ENCODE assay signal across 1 cellular context in the genomic region with DNA sequence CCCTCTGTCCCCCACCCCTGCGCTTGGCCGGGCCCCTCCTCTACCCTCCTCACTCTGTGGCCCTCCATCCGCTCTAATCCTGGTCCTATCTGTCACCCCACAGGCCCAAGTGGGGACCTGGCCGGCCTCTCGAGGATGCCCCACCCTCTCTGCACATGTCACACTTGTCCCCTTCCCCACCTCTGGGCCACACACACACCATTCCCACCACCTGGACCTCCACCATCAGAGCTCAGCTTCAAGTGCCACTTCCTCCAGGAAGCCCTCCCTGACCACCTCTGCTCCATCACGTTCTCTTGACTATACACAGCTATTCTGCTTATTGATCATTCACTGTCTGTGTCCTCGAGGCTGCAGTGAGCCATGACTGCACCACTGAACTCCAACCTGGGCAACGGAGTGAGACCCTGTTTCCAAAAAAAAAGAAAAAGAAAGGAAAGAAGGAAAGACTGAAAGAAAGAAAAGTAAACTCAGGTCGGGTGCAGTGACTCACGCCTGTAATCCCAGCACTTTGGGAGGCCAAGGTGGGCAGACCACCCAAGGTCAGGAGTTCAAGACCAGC.
TF ChIP-seq lines count a peak whose summit lies in the region.

No MANE protein-coding gene starts in this region.

TF ChIP-seq in K562, 482 proteins besides CTCF, POLR2A, EP300 and RAD21 (continued from another document and continues in another):
- TF ChIP-seq, protein P1, sequence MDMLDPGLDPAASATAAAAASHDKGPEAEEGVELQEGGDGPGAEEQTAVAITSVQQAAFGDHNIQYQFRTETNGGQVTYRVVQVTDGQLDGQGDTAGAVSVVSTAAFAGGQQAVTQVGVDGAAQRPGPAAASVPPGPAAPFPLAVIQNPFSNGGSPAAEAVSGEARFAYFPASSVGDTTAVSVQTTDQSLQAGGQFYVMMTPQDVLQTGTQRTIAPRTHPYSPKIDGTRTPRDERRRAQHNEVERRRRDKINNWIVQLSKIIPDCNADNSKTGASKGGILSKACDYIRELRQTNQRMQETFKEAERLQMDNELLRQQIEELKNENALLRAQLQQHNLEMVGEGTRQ (CRISPR knock-in tag; IDR thresholded peaks at IDR 0.05), result no peak
- TF ChIP-seq FUS (optimal IDR thresholded peaks at IDR 0.05; ENCODE audit: low read depth, low read length) (no peak), YBX1 (IDR thresholded peaks at IDR 0.05) (no peak), ELF2 (CRISPR knock-in tag; IDR thresholded peaks at IDR 0.05) (no peak), PHF20 (IDR thresholded peaks at IDR 0.05; ENCODE audit: partially characterized antibody) (no peak), ADNP (tag; IDR thresholded peaks at IDR 0.05) (0 out of 2 replicates have a peak, but pooled peaks have one; percentile 19), NFIX (CRISPR knock-in tag; IDR thresholded peaks at IDR 0.05; ENCODE audit: low read depth) (no peak), TRIM28 (IDR thresholded peaks at IDR 0.05) (no peak), JUND (IDR thresholded peaks at IDR 0.05; ENCODE audit: borderline replicate concordance, low read depth, low read length) (no peak), JUND (tag; IDR thresholded peaks at IDR 0.05; ENCODE audit: borderline replicate concordance, low read depth, low read length) (no peak), CCAR2 (IDR thresholded peaks at IDR 0.05; ENCODE audit: low read depth, low read length) (no peak), PTBP1 (IDR thresholded peaks at IDR 0.05; ENCODE audit: low read depth, low read length) (0 out of 2 replicates have a peak, but pooled peaks have one; percentile 33), SRSF7 (optimal IDR thresholded peaks at IDR 0.05; ENCODE audit: low read depth, low read length) (no peak), ZNF436 (CRISPR knock-in tag; IDR thresholded peaks at IDR 0.05) (peak; percentile 92), NRF1 (conservative IDR thresholded peaks at IDR 0.05 in 1 of 2, IDR thresholded peaks at IDR 0.05 in 1 of 2) (no peak), FOXK2 (conservative IDR thresholded peaks at IDR 0.05 in 1 of 2, IDR thresholded peaks at IDR 0.05 in 1 of 2; ENCODE audit: low read depth in 2 of 2) (no peak), MEF2A (IDR thresholded peaks at IDR 0.05; ENCODE audit: control insufficient read depth, low read depth, low read length) (no peak), NBN (IDR thresholded peaks at IDR 0.05; ENCODE audit: low read depth) (no peak), ZNF707 (CRISPR knock-in tag; conservative IDR thresholded peaks at IDR 0.05) (no peak), RNF2 (IDR thresholded peaks at IDR 0.05) (no peak), ZFP36 (IDR thresholded peaks at IDR 0.05; ENCODE audit: low read depth, low read length, partially characterized antibody) (peak; percentile 99), RCOR1 (IDR thresholded peaks at IDR 0.05; ENCODE audit: borderline replicate concordance in 1 of 2, low read depth in 2 of 2, low read length in 2 of 2) (peak in 1 of 2 experiments; percentile 32; a peak in 1 of 4 replicates), CBFA2T2 (conservative IDR thresholded peaks at IDR 0.05) (0 out of 2 replicates have a peak, but pooled peaks have one; percentile 0), KDM1A (IDR thresholded peaks at IDR 0.05) (peak; percentile 66 to 81), CBX2 (IDR thresholded peaks at IDR 0.05; ENCODE audit: insufficient read depth, low read length, poor library complexity, severe bottlenecking) (no peak), ZNF347 (CRISPR knock-in tag; IDR thresholded peaks at IDR 0.05; ENCODE audit: low read depth) (no peak), CEBPG (CRISPR knock-in tag; IDR thresholded peaks at IDR 0.05) (no peak), CEBPG (tag; conservative IDR thresholded peaks at IDR 0.05 in 1 of 2, IDR thresholded peaks at IDR 0.05 in 1 of 2) (no peak), LARP7 (IDR thresholded peaks at IDR 0.05) (no peak), NELFE (IDR thresholded peaks at IDR 0.05; ENCODE audit: insufficient read depth, insufficient read length) (no peak), PHB2 (IDR thresholded peaks at IDR 0.05; ENCODE audit: low read depth) (no peak), MEIS2 (IDR thresholded peaks at IDR 0.05; ENCODE audit: partially characterized antibody) (no peak), SNRNP70 (optimal IDR thresholded peaks at IDR 0.05; ENCODE audit: low read depth, low read length) (no peak), ZNF121 (CRISPR knock-in tag; conservative IDR thresholded peaks at IDR 0.05) (peak; percentile 63; the same call in 1 of the 2 replicates), RAD51 (IDR thresholded peaks at IDR 0.05; ENCODE audit: borderline replicate concordance, low read depth) (no peak)
- TF ChIP-seq, protein P2, sequence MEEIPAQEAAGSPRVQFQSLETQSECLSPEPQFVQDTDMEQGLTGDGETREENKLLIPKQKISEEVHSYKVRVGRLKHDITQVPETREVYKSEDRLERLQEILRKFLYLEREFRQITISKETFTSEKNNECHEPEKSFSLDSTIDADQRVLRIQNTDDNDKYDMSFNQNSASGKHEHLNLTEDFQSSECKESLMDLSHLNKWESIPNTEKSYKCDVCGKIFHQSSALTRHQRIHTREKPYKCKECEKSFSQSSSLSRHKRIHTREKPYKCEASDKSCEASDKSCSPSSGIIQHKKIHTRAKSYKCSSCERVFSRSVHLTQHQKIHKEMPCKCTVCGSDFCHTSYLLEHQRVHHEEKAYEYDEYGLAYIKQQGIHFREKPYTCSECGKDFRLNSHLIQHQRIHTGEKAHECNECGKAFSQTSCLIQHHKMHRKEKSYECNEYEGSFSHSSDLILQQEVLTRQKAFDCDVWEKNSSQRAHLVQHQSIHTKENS (CRISPR knock-in tag; IDR thresholded peaks at IDR 0.05), result no peak
- TF ChIP-seq, protein P3, sequence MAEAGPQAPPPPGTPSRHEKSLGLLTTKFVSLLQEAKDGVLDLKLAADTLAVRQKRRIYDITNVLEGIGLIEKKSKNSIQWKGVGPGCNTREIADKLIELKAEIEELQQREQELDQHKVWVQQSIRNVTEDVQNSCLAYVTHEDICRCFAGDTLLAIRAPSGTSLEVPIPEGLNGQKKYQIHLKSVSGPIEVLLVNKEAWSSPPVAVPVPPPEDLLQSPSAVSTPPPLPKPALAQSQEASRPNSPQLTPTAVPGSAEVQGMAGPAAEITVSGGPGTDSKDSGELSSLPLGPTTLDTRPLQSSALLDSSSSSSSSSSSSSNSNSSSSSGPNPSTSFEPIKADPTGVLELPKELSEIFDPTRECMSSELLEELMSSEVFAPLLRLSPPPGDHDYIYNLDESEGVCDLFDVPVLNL (CRISPR knock-in tag; IDR thresholded peaks at IDR 0.05; ENCODE audit: low read depth), result no peak
- TF ChIP-seq, protein P4, sequence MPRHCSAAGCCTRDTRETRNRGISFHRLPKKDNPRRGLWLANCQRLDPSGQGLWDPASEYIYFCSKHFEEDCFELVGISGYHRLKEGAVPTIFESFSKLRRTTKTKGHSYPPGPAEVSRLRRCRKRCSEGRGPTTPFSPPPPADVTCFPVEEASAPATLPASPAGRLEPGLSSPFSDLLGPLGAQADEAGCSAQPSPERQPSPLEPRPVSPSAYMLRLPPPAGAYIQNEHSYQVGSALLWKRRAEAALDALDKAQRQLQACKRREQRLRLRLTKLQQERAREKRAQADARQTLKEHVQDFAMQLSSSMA (CRISPR knock-in tag; IDR thresholded peaks at IDR 0.05), result no peak
- TF ChIP-seq, protein P5, sequence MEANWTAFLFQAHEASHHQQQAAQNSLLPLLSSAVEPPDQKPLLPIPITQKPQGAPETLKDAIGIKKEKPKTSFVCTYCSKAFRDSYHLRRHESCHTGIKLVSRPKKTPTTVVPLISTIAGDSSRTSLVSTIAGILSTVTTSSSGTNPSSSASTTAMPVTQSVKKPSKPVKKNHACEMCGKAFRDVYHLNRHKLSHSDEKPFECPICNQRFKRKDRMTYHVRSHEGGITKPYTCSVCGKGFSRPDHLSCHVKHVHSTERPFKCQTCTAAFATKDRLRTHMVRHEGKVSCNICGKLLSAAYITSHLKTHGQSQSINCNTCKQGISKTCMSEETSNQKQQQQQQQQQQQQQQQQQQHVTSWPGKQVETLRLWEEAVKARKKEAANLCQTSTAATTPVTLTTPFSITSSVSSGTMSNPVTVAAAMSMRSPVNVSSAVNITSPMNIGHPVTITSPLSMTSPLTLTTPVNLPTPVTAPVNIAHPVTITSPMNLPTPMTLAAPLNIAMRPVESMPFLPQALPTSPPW (CRISPR knock-in tag; IDR thresholded peaks at IDR 0.05), result no peak
- TF ChIP-seq, protein P6, sequence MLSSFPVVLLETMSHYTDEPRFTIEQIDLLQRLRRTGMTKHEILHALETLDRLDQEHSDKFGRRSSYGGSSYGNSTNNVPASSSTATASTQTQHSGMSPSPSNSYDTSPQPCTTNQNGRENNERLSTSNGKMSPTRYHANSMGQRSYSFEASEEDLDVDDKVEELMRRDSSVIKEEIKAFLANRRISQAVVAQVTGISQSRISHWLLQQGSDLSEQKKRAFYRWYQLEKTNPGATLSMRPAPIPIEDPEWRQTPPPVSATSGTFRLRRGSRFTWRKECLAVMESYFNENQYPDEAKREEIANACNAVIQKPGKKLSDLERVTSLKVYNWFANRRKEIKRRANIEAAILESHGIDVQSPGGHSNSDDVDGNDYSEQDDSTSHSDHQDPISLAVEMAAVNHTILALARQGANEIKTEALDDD (IDR thresholded peaks at IDR 0.05), result no peak
- TF ChIP-seq, protein P7, sequence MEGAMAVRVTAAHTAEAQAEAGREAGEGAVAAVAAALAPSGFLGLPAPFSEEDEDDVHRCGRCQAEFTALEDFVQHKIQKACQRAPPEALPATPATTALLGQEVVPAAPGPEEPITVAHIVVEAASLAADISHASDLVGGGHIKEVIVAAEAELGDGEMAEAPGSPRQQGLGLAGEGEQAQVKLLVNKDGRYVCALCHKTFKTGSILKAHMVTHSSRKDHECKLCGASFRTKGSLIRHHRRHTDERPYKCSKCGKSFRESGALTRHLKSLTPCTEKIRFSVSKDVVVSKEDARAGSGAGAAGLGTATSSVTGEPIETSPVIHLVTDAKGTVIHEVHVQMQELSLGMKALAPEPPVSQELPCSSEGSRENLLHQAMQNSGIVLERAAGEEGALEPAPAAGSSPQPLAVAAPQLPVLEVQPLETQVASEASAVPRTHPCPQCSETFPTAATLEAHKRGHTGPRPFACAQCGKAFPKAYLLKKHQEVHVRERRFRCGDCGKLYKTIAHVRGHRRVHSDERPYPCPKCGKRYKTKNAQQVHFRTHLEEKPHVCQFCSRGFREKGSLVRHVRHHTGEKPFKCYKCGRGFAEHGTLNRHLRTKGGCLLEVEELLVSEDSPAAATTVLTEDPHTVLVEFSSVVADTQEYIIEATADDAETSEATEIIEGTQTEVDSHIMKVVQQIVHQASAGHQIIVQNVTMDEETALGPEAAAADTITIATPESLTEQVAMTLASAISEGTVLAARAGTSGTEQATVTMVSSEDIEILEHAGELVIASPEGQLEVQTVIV (CRISPR knock-in tag; IDR thresholded peaks at IDR 0.05; ENCODE audit: borderline replicate concordance), result no peak
- TF ChIP-seq, protein P8, sequence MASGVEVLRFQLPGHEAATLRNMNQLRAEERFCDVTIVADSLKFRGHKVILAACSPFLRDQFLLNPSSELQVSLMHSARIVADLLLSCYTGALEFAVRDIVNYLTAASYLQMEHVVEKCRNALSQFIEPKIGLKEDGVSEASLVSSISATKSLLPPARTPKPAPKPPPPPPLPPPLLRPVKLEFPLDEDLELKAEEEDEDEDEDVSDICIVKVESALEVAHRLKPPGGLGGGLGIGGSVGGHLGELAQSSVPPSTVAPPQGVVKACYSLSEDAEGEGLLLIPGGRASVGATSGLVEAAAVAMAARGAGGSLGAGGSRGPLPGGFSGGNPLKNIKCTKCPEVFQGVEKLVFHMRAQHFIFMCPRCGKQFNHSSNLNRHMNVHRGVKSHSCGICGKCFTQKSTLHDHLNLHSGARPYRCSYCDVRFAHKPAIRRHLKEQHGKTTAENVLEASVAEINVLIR (CRISPR knock-in tag; IDR thresholded peaks at IDR 0.05), result no peak
- TF ChIP-seq, protein P9, sequence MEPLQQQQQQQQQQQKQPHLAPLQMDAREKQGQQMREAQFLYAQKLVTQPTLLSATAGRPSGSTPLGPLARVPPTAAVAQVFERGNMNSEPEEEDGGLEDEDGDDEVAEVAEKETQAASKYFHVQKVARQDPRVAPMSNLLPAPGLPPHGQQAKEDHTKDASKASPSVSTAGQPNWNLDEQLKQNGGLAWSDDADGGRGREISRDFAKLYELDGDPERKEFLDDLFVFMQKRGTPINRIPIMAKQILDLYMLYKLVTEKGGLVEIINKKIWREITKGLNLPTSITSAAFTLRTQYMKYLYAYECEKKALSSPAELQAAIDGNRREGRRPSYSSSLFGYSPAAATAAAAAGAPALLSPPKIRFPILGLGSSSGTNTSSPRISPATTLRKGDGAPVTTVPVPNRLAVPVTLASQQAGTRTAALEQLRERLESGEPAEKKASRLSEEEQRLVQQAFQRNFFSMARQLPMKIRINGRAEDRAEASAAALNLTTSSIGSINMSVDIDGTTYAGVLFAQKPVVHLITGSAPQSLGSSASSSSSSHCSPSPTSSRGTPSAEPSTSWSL (CRISPR knock-in tag; IDR thresholded peaks at IDR 0.05; ENCODE audit: borderline replicate concordance), result no peak
- TF ChIP-seq, protein P10, sequence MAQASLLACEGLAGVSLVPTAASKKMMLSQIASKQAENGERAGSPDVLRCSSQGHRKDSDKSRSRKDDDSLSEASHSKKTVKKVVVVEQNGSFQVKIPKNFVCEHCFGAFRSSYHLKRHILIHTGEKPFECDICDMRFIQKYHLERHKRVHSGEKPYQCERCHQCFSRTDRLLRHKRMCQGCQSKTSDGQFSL (CRISPR knock-in tag; IDR thresholded peaks at IDR 0.05), result no peak
- TF ChIP-seq, protein P10 (tag; IDR thresholded peaks at IDR 0.05), result no peak
- TF ChIP-seq, protein P11, sequence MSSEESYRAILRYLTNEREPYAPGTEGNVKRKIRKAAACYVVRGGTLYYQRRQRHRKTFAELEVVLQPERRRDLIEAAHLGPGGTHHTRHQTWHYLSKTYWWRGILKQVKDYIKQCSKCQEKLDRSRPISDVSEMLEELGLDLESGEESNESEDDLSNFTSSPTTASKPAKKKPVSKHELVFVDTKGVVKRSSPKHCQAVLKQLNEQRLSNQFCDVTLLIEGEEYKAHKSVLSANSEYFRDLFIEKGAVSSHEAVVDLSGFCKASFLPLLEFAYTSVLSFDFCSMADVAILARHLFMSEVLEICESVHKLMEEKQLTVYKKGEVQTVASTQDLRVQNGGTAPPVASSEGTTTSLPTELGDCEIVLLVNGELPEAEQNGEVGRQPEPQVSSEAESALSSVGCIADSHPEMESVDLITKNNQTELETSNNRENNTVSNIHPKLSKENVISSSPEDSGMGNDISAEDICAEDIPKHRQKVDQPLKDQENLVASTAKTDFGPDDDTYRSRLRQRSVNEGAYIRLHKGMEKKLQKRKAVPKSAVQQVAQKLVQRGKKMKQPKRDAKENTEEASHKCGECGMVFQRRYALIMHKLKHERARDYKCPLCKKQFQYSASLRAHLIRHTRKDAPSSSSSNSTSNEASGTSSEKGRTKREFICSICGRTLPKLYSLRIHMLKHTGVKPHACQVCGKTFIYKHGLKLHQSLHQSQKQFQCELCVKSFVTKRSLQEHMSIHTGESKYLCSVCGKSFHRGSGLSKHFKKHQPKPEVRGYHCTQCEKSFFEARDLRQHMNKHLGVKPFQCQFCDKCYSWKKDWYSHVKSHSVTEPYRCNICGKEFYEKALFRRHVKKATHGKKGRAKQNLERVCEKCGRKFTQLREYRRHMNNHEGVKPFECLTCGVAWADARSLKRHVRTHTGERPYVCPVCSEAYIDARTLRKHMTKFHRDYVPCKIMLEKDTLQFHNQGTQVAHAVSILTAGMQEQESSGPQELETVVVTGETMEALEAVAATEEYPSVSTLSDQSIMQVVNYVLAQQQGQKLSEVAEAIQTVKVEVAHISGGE (CRISPR knock-in tag; IDR thresholded peaks at IDR 0.05), result no peak
